ENCODE assay signal across 14 cellular contexts in genomic region chr22:47808886-47809620, GRCh38.
A peak's percentile ranks its signal among the peaks of the same experiment; 100 is the strongest.
DNase-seq lines count a peak whose midpoint lies in the region; FAIRE-seq and TF ChIP-seq lines count a peak whose summit lies in the region.
"Had no signal": no experiment of that assay in that cellular context is flagged by ENCODE, and none has a peak within 500 bp of the region (broad histone marks: within the 10 kb centered on the region; RNA-seq: fewer than 3 reads in every experiment).

No MANE protein-coding gene starts in this region.

- intact Hi-C loops in sigmoid colon (cut with DNase I), result no loop called here
- intact Hi-C loops in cardiac septum (cut with DNase I), result no loop called here

- H3K23me2 ChIP-seq in H1 (ENCODE audit: low read depth, low read length), result peaks cover 6% of the 10 kb centered on the region; the same call in 1 of the 2 replicates

- no peaks in the 10 kb centered on the region for H3K79me2 ChIP-seq in H1 (ENCODE audit: control insufficient read depth in 1 of 2, insufficient read depth in 2 of 2, low read length in 2 of 2)

- H2BK20ac ChIP-seq in H1 (ENCODE audit: low read length), result 0 out of 2 replicates have a peak overlapping the region, but pooled peaks have one; percentile 32

- H4K8ac ChIP-seq in H1 (ENCODE audit: extremely low read depth, insufficient read depth, low read length), result no peak overlapping the region; the same call in 1 of the 2 replicates
- H4K8ac ChIP-seq in neuronal stem cell (ENCODE audit: low read depth, low read length), result no peak overlapping the region

- H3K14ac ChIP-seq in H1 (ENCODE audit: insufficient read length) (no peak overlapping the region), neuronal stem cell (ENCODE audit: low read length) (no peak overlapping the region)

- H3K79me1 ChIP-seq in H1 (ENCODE audit: low read depth, low read length) (no peaks in the 10 kb centered on the region), neuronal stem cell (ENCODE audit: low read depth, low read length) (no peaks in the 10 kb centered on the region)

- H3K4me2 ChIP-seq in H1 (ENCODE audit: insufficient read depth in 1 of 2, low read depth in 2 of 2, low read length in 2 of 2), result no peak overlapping the region
- no peak overlapping the region for H3K4me2 ChIP-seq in neuronal stem cell (ENCODE audit: insufficient read depth, low read length, poor library complexity, severe bottlenecking)

- no peaks in the 10 kb centered on the region; a peak in 1 of 4 replicates for H3K9me3 ChIP-seq in H1 (ENCODE audit: insufficient read depth in 2 of 2, low read depth in 1 of 2, low read length in 1 of 2)
- peaks cover 0 to 2% of the 10 kb centered on the region in 2 donors for H3K9me3 ChIP-seq in neuronal stem cell (replicated peaks in 1 of 2; ENCODE audit: control insufficient read depth in 2 of 2, insufficient read depth in 1 of 2, low read depth in 1 of 2, low read length in 2 of 2)
- H3K9me3 ChIP-seq in sigmoid colon, result no peaks in the 10 kb centered on the region

- POLR2A ChIA-PET in H1 (lab: Charles Lee; ENCODE audit: partially characterized antibody), result interaction anchor here (0.9 kb wide), 1 partner anchor 33 kb away, joined by 3 read pairs; no protein-coding TSS in a partner anchor

- H4K20me1 ChIP-seq in H1 (replicated peaks in 1 of 2; ENCODE audit: control insufficient read depth in 1 of 2, insufficient read depth in 2 of 2, low read length in 2 of 2), result no peaks in the 10 kb centered on the region

- H3K27me3 ChIP-seq in H1 (replicated peaks in 1 of 4; ENCODE audit: control insufficient read depth in 3 of 4, extremely low read depth in 1 of 4, insufficient read depth in 3 of 4, low read length in 3 of 4), result peaks cover 0 to 2% (median 0%) of the 10 kb centered on the region in 4 experiments; a peak in 1 of 7 replicates
- H3K27me3 ChIP-seq in neuronal stem cell (ENCODE audit: control insufficient read depth in 3 of 3, insufficient read depth in 3 of 3, low read depth in 1 of 3, low read length in 3 of 3), result no peaks in the 10 kb centered on the region
- H3K27me3 ChIP-seq in sigmoid colon, result peaks cover 0 to 18% (median 7%) of the 10 kb centered on the region in 3 donors

- no peak overlapping the region for H3K56ac ChIP-seq in H1 (replicated peaks; ENCODE audit: insufficient read length, low read depth, low read length)

- TF ChIP-seq POLR2A in H1 (IDR thresholded peaks at IDR 0.05; ENCODE audit: control extremely low read depth in 1 of 2, low read depth in 2 of 2, low read length in 2 of 2) (no peak), sigmoid colon (IDR thresholded peaks at IDR 0.05) (no peak)

- peak overlapping the region; percentile 27; the same call in 1 of the 2 replicates for H2BK12ac ChIP-seq in H1 (ENCODE audit: low read depth, low read length)
- H2BK12ac ChIP-seq in neuronal stem cell (ENCODE audit: low read length), result peak overlapping the region; percentile 30

- H4K91ac ChIP-seq in H1 (replicated peaks; ENCODE audit: insufficient read length, low read length), result no peak overlapping the region
- H4K91ac ChIP-seq in neuronal stem cell (ENCODE audit: low read depth, low read length, poor library complexity), result no peak overlapping the region

- CTCF ChIA-PET in H1 (lab: Charles Lee; ENCODE audit: partially characterized antibody), result interaction anchor here (0.8 to 1.5 kb wide), 4 partner anchors 12 to 684 kb away, joined by 3 to 6 read pairs (median 3); no protein-coding TSS in a partner anchor

- no peak for TF ChIP-seq RAD21 in H1 (IDR thresholded peaks at IDR 0.05 in 1 of 2, conservative IDR thresholded peaks at IDR 0.05 in 1 of 2; ENCODE audit: low read depth in 2 of 2, low read length in 2 of 2)

- H3K18ac ChIP-seq in H1 (ENCODE audit: extremely low read depth, low read length) (no peak overlapping the region), neuronal stem cell (ENCODE audit: low read length) (peak overlapping the region; percentile 52)

- no peak overlapping the region for H2AK5ac ChIP-seq in H1 (ENCODE audit: low read depth, low read length)
- peak overlapping the region; percentile 47 for H2AK5ac ChIP-seq in neuronal stem cell (ENCODE audit: low read depth, low read length)

- H3K4ac ChIP-seq in H1 (replicated peaks; ENCODE audit: insufficient read length, low read depth, low read length) (no peak overlapping the region), neuronal stem cell (ENCODE audit: low read length) (no peak overlapping the region)

- H3K36me3 ChIP-seq in H1 (ENCODE audit: control insufficient read depth in 2 of 4, insufficient read depth in 4 of 4, low read length in 3 of 4), result no peaks in the 10 kb centered on the region
- H3K36me3 ChIP-seq in neuronal stem cell (replicated peaks in 1 of 2; ENCODE audit: control insufficient read depth in 2 of 2, insufficient read depth in 2 of 2, low read length in 2 of 2), result no peaks in the 10 kb centered on the region
- H3K36me3 ChIP-seq in sigmoid colon, result no peaks in the 10 kb centered on the region

- H3K23ac ChIP-seq in H1 (ENCODE audit: insufficient read length) (no peak overlapping the region), neuronal stem cell (ENCODE audit: low read depth, low read length, poor library complexity) (no peak overlapping the region)

- H2BK5ac ChIP-seq in H1 (ENCODE audit: low read depth, low read length) (no peak overlapping the region), neuronal stem cell (ENCODE audit: low read length) (no peak overlapping the region)

- FAIRE-seq in H1 (lab: Jason Lieb, UNC), result no peak
- FAIRE-seq: GM19239 had no signal

- H2BK120ac ChIP-seq in H1 (replicated peaks; ENCODE audit: low read depth, low read length) (no peak overlapping the region), neuronal stem cell (ENCODE audit: low read depth, low read length) (no peak overlapping the region)

- H3K4me3 ChIP-seq in H1 (ENCODE audit: extremely low read depth in 1 of 4, insufficient read depth in 2 of 4, low read depth in 3 of 4, low read length in 4 of 4) (no peak overlapping the region), neuronal stem cell (ENCODE audit: low read length in 2 of 2) (no peak overlapping the region), sigmoid colon (no peak overlapping the region)

- TF ChIP-seq EP300 in H1 (IDR thresholded peaks at IDR 0.05; ENCODE audit: borderline replicate concordance in 1 of 2, low read depth in 2 of 2, low read length in 2 of 2) (no peak), sigmoid colon (IDR thresholded peaks at IDR 0.05) (no peak)

- H3K9ac ChIP-seq in H1 (replicated peaks in 1 of 4; ENCODE audit: extremely low read depth in 1 of 4, low read depth in 3 of 4, low read length in 3 of 4) (no peak overlapping the region), neuronal stem cell (ENCODE audit: low read depth, low read length, poor library complexity) (no peak overlapping the region)

- H3K27ac ChIP-seq in H1 (ENCODE audit: low read depth, low read length), result no peak overlapping the region
- no peak overlapping the region for H3K27ac ChIP-seq in neuronal stem cell (replicated peaks; ENCODE audit: low read length)
- no peak overlapping the region for H3K27ac ChIP-seq in sigmoid colon
- H3K27ac ChIP-seq: 22Rv1 had no signal

- H3K4me1 ChIP-seq in H1 (replicated peaks in 1 of 4; ENCODE audit: control insufficient read depth in 3 of 4, insufficient read depth in 4 of 4, low read length in 3 of 4) (peaks cover 0 to 9% (median 2%) of the 10 kb centered on the region in 4 experiments; a peak in 3 of 7 replicates), neuronal stem cell (ENCODE audit: control insufficient read depth in 2 of 2, insufficient read depth in 1 of 2, low read depth in 1 of 2, low read length in 2 of 2) (no peaks in the 10 kb centered on the region), sigmoid colon (no peaks in the 10 kb centered on the region)

- H2BK15ac ChIP-seq in H1 (ENCODE audit: low read length) (peak overlapping the region; percentile 53; the same call in 1 of the 2 replicates), neuronal stem cell (ENCODE audit: low read length) (peak overlapping the region; percentile 9)

- H2AFZ ChIP-seq in H1 (ENCODE audit: low read length) (no peak overlapping the region), neuronal stem cell (ENCODE audit: low read length) (no peak overlapping the region)

- no peak for TF ChIP-seq CTCF in H1 (IDR thresholded peaks at IDR 0.05; ENCODE audit: control extremely low read depth in 1 of 3, insufficient read depth in 1 of 3, low read depth in 1 of 3, low read length in 3 of 3)
- no peak for TF ChIP-seq CTCF in sigmoid colon (IDR thresholded peaks at IDR 0.05)

- DNase-seq in activated CD8-positive, alpha-beta memory T cell treated with anti-CD3 and anti-CD28 coated beads for 24 hours, result peak; percentile 33
- no peak for DNase-seq in activated CD8-positive, alpha-beta memory T cell treated with anti-CD3 and anti-CD28 coated beads, Interleukin-2, amount 50 U/mL, for 4 hours
- DNase-seq in H1 (ENCODE audit: low read depth in 1 of 2, low spot score in 2 of 2) (no peak), neuronal stem cell (ENCODE audit: low spot score) (no peak), sigmoid colon (no peak), cardiac septum (ENCODE audit: low spot score) (no peak), NCI-H345 treated with DMSO at 0.1 percent for 48 hours (lab: John Stamatoyannopoulos, UW; ENCODE audit: unreplicated experiment) (no peak)
- DNase-seq: COR-L47, DND-41, GDM1, HCEC 1CT, HFFc6 had no signal

- 94% methylated on average over 8 of the region's 10 CpGs; no CpG with 5 or more reads in 1 of the 2 experiments for WGBS in H1 (ENCODE audit: extremely low coverage in 1 of 2, insufficient coverage in 1 of 2, insufficient read length in 1 of 2, insufficient replicate concordance in 2 of 2, low coverage in 1 of 2, low lambda C conversion rate in 2 of 2, missing lambda C conversion rate in 1 of 2), 2 experiments
- WGBS in neuronal stem cell (ENCODE audit: extremely low coverage in 2 of 2, insufficient read length in 2 of 2, insufficient replicate concordance in 1 of 2), 2 donors, result no CpG with 5 or more reads among the region's 10 CpGs
- WGBS in sigmoid colon, 2 donors, result 86 to 89% methylated on average over 10 of the region's 10 CpGs

- H4K5ac ChIP-seq in H1 (ENCODE audit: insufficient read length, low read depth, low read length), result no peak overlapping the region

TF ChIP-seq in H1, 55 proteins besides CTCF, POLR2A, EP300 and RAD21 (continues in another document):
- no peak for TF ChIP-seq SAP30 (IDR thresholded peaks at IDR 0.05; ENCODE audit: insufficient read depth, insufficient replicate concordance, low read length)
- TF ChIP-seq POLR2AphosphoS5 (IDR thresholded peaks at IDR 0.05; ENCODE audit: low read depth, low read length), result no peak
- TF ChIP-seq SP2 (IDR thresholded peaks at IDR 0.05; ENCODE audit: low read length), result no peak
- no peak for TF ChIP-seq KDM4A (IDR thresholded peaks at IDR 0.05; ENCODE audit: low read depth, low read length, severe bottlenecking)
- no peak for TF ChIP-seq TEAD4 (IDR thresholded peaks at IDR 0.05; ENCODE audit: low read depth, low read length)
- TF ChIP-seq ATF3 (IDR thresholded peaks at IDR 0.05; ENCODE audit: insufficient read depth, low read depth, low read length), result no peak
- no peak for TF ChIP-seq KDM1A (IDR thresholded peaks at IDR 0.05; ENCODE audit: borderline replicate concordance, low read length)
